ENCODE assay signal across 8 cellular contexts in genomic region chr4:185209031-185209851, GRCh38. TPM values are rescaled to one million over a fixed set of nuclear protein-coding genes. Genes with fewer than 3 reads are reported as not detected.
DNase-seq lines count a peak whose midpoint lies in the region; ATAC-seq, FAIRE-seq and TF ChIP-seq lines count a peak whose summit lies in the region.

TSS of gene SNX25 (plus strand) at chr4:185209598. CDS start at chr4:185209827, 229 bp downstream.

- peak; percentile 78 for FAIRE-seq in GM19239 (lab: Jason Lieb, UNC)

- no peaks in the 10 kb centered on the region for H3K9me3 ChIP-seq in OCI-LY1 (ENCODE audit: low read length)

- TF ChIP-seq CTCF in C4-2B (conservative IDR thresholded peaks at IDR 0.05) (peak; percentile 26), OCI-LY1 (IDR thresholded peaks at IDR 0.05; ENCODE audit: low read length) (peak; percentile 23; the same call in 1 of the 2 replicates), epithelial cell of proximal tubule (conservative IDR thresholded peaks at IDR 0.05; ENCODE audit: low read depth, low read length) (no peak)

- H3K36me3 ChIP-seq in OCI-LY1 (ENCODE audit: insufficient read depth, low read length), result 0 out of 2 replicates have a peak, but pooled peaks cover 5% of the 10 kb centered on the region

- no peaks in the 10 kb centered on the region for H3K9me2 ChIP-seq in OCI-LY1 (ENCODE audit: low read depth, low read length)

- H4K20me1 ChIP-seq in OCI-LY1 (ENCODE audit: insufficient read depth, low read length), result no peaks in the 10 kb centered on the region

- H3K4me1 ChIP-seq in OCI-LY1 (ENCODE audit: insufficient read depth, low read length, severe bottlenecking), result peaks cover 60% of the 10 kb centered on the region

- H3K9ac ChIP-seq in OCI-LY1 (ENCODE audit: low read length), result peak within 1 kb of the TSS; percentile 83

- H3K27me3 ChIP-seq in OCI-LY1 (ENCODE audit: insufficient read depth, low read length), result no peaks in the 10 kb centered on the region

- H3K79me2 ChIP-seq in OCI-LY1 (ENCODE audit: insufficient read depth, low read length), result peaks cover 31% of the 10 kb centered on the region

- peak; percentile 64 for DNase-seq in GM19239 (ENCODE audit: insufficient read length, low spot score)
- peak; percentile 90 for DNase-seq in activated T-cell treated with anti-CD3 and anti-CD28 coated beads for 48 hours (ENCODE audit: low read depth)
- no peak for DNase-seq in epithelial cell of proximal tubule (ENCODE audit: low read depth)
- peak; percentile 87 for DNase-seq in mucosa of gallbladder (ENCODE audit: low spot score)
- DNase-seq in stimulated activated CD8-positive, alpha-beta memory T cell treated with anti-CD3 and anti-CD28 coated beads, Interleukin-4, amount 100 ng/mL, for 48 hours, result peak; percentile 90

- H3F3A ChIP-seq in OCI-LY1 (ENCODE audit: insufficient read depth, low read length), result peaks cover 10% of the 10 kb centered on the region

- H3K27ac ChIP-seq in C4-2B (peak within 1 kb of the TSS; percentile 75), OCI-LY1 (ENCODE audit: low read depth, low read length, poor library complexity, severe bottlenecking) (peak within 1 kb of the TSS; percentile 97)

- H3K4me3 ChIP-seq in OCI-LY1 (ENCODE audit: low read depth, low read length, poor library complexity, severe bottlenecking), result peak within 1 kb of the TSS; percentile 87
- H3K4me3 ChIP-seq in epithelial cell of proximal tubule (ENCODE audit: low read depth, low read length), result peak within 1 kb of the TSS; percentile 87

- H2AFZ ChIP-seq in OCI-LY1 (ENCODE audit: low read length), result peak within 1 kb of the TSS; percentile 64; the same call in 1 of the 2 replicates

- peak within 1 kb of the TSS; percentile 68 for H3K4me2 ChIP-seq in OCI-LY1 (ENCODE audit: low read length)

- ATAC-seq in HG03442 (IDR thresholded peaks at IDR 0.05; ENCODE audit: unreplicated experiment), result peak; percentile 72

RNA-seq across cellular contexts. Expression of gene SNX25, which starts in this region (rescaled TPM):
- 16.3 and 40.6 TPM in 2 replicates for total RNA-seq in epithelial cell of proximal tubule
- total RNA-seq in mucosa of gallbladder, result 18.8 TPM
